Comparison of ENCODE assay signal across 28 cellular contexts in genomic region chr18:3489462-3489861, GRCh38.
"Had no signal": no experiment of that assay in that cellular context is flagged by ENCODE, and none has a peak within 500 bp of the region (broad histone marks: within the 10 kb centered on the region; RNA-seq: fewer than 3 reads in every experiment).

No MANE protein-coding gene starts in this region.

- H3K27ac ChIP-seq: left lung, lower lobe of right lung, pancreas, prostate gland, skin epidermis, stomach, testis, thyroid gland, transverse colon, upper lobe of left lung had no signal

- FAIRE-seq: islet of Langerhans, kidney, pancreas had no signal

- H3K36me3 ChIP-seq: left lung, lower lobe of right lung, pancreas, prostate gland, stomach, thyroid gland, transverse colon, upper lobe of left lung had no signal

- ATAC-seq: left colon; left lung; lower lobe of right lung; naive thymus-derived CD8-positive, alpha-beta T cell; pancreas; right cardiac atrium; sciatic nerve; stimulated activated naive B cell treated with anti-CD40 and anti-IgM and Interleukin-4, amounts not matched to agents 10 μg/mL and 1 μg/mL and 100 μg/mL, for 72 hours; stimulated activated naive CD8-positive, alpha-beta T cell treated with anti-CD3 and anti-CD28 coated beads, Interleukin-15, Interleukin-2, amounts not matched to agents 100 U/mL and 50 U/mL, for 24 hours had no signal

- H3K27me3 ChIP-seq: left lung, pancreas, stomach, testis, thyroid gland, transverse colon, upper lobe of left lung had no signal

- H3K4me1 ChIP-seq: left lung, lower lobe of right lung, pancreas, prostate gland, stomach, testis, transverse colon, upper lobe of left lung had no signal

- H3K4me3 ChIP-seq: left lung, lower lobe of right lung, pancreas, prostate gland, skin epidermis, stomach, testis, thyroid gland, transverse colon, upper lobe of left lung had no signal

- H3K9me3 ChIP-seq: left lung, lower lobe of right lung, pancreas, prostate gland, stomach, testis, thyroid gland, transverse colon, upper lobe of left lung had no signal

- DNase-seq: immature natural killer cell; kidney; left colon; left lung; lower lobe of right lung; mammary epithelial cell; mesenchymal stem cell; naive thymus-derived CD8-positive, alpha-beta T cell; nucleus accumbens; pancreas; posterior cingulate gyrus; retina; right cardiac atrium; stimulated activated CD4-positive, alpha-beta T cell treated with anti-CD3 and anti-CD28 coated beads, Interleukin-12 subunit alpha, Interleukin-12 subunit beta, amount 100 ng/mL, for 4 hours; stimulated activated CD4-positive, alpha-beta T cell treated with anti-CD3 and anti-CD28 coated beads, Interleukin-15, amount 100 ng/mL, for 24 hours; stimulated activated CD4-positive, alpha-beta T cell treated with anti-CD3 and anti-CD28 coated beads, Interleukin-2, amount 100 ng/mL, for 24 hours; stimulated activated CD4-positive, alpha-beta T cell treated with anti-CD3 and anti-CD28 coated beads, Interleukin-4, amount 100 ng/mL, for 1 hour; stimulated activated naive B cell treated with anti-CD40 and anti-IgM and Interleukin-4, amounts not matched to agents 10 μg/mL and 1 μg/mL and 100 μg/mL, for 72 hours; stimulated activated naive CD8-positive, alpha-beta T cell treated with anti-CD3 and anti-CD28 coated beads, Interleukin-15, Interleukin-2, amounts not matched to agents 100 U/mL and 50 U/mL, for 24 hours; stomach; testis; thyroid gland; transverse colon; upper lobe of left lung had no signal
